1 cellular context compared by ENCODE assay signal in genomic region chr5:76537073-76537543, GRCh38.
A peak's percentile ranks its signal among the peaks of the same experiment; 100 is the strongest.
TF ChIP-seq lines count a peak whose summit lies in the region.

No MANE protein-coding gene starts in this region.

TF ChIP-seq in HepG2, 621 proteins besides CTCF, POLR2A, EP300 and RAD21 (continued from another document and continues in another):
- TF ChIP-seq ZBTB43 (CRISPR knock-in tag; conservative IDR thresholded peaks at IDR 0.05) (peak; percentile 54; the same call in 1 of the 2 replicates), MAFF (IDR thresholded peaks at IDR 0.05; ENCODE audit: low read depth, low read length) (peak; percentile 80), PBX2 (CRISPR knock-in tag; IDR thresholded peaks at IDR 0.05) (no peak), ZC3H13 (CRISPR knock-in tag; IDR thresholded peaks at IDR 0.05) (no peak), SP5 (CRISPR knock-in tag; IDR thresholded peaks at IDR 0.05; ENCODE audit: borderline replicate concordance, low read depth) (no peak), SIX1 (CRISPR knock-in tag; IDR thresholded peaks at IDR 0.05; ENCODE audit: borderline replicate concordance) (peak; percentile 54; the same call in 1 of the 2 replicates), ZNF878 (CRISPR knock-in tag; IDR thresholded peaks at IDR 0.05) (peak; percentile 30; the same call in 1 of the 2 replicates), TBL1XR1 (IDR thresholded peaks at IDR 0.05; ENCODE audit: borderline replicate concordance, low read length, partially characterized antibody) (peak; percentile 20), ATF1 (CRISPR knock-in tag; IDR thresholded peaks at IDR 0.05) (0 out of 2 replicates have a peak, but pooled peaks have one; percentile 43), FOXA3 (CRISPR knock-in tag; IDR thresholded peaks at IDR 0.05) (0 out of 2 replicates have a peak, but pooled peaks have one; percentile 25), ZNF570 (CRISPR knock-in tag; IDR thresholded peaks at IDR 0.05; ENCODE audit: borderline replicate concordance) (no peak), CREM (IDR thresholded peaks at IDR 0.05) (peak; percentile 64; the same call in 1 of the 2 replicates), CREM (CRISPR knock-in tag; IDR thresholded peaks at IDR 0.05) (no peak), REST (IDR thresholded peaks at IDR 0.05; ENCODE audit: borderline replicate concordance in 1 of 2, low read depth in 1 of 2, low read length in 2 of 2) (peak in 1 of 2 experiments; percentile 30; a peak in 1 of 4 replicates), SOX6 (IDR thresholded peaks at IDR 0.05) (no peak), SOX6 (CRISPR knock-in tag; IDR thresholded peaks at IDR 0.05) (peak; percentile 95), RXRB (CRISPR knock-in tag; IDR thresholded peaks at IDR 0.05; ENCODE audit: borderline replicate concordance) (peak; percentile 35; the same call in 1 of the 2 replicates), ZNF280D (CRISPR knock-in tag; IDR thresholded peaks at IDR 0.05) (0 out of 2 replicates have a peak, but pooled peaks have one; percentile 29), PHF21A (CRISPR knock-in tag; IDR thresholded peaks at IDR 0.05) (peak; percentile 58; the same call in 1 of the 2 replicates), RCOR2 (CRISPR knock-in tag; IDR thresholded peaks at IDR 0.05) (peak; percentile 51; the same call in 1 of the 2 replicates), NCOR1 (IDR thresholded peaks at IDR 0.05; ENCODE audit: borderline replicate concordance, low read length) (peak; percentile 98), PAXIP1 (CRISPR knock-in tag; conservative IDR thresholded peaks at IDR 0.05) (peak; percentile 87), FOSL1 (CRISPR knock-in tag; IDR thresholded peaks at IDR 0.05; ENCODE audit: borderline replicate concordance) (peak; percentile 51; the same call in 1 of the 2 replicates), HNF4G (IDR thresholded peaks at IDR 0.05; ENCODE audit: borderline replicate concordance, low read depth, low read length) (peak; percentile 88), HNF4G (CRISPR knock-in tag; IDR thresholded peaks at IDR 0.05; ENCODE audit: borderline replicate concordance, low read depth) (no peak), TFDP2 (CRISPR knock-in tag; IDR thresholded peaks at IDR 0.05) (no peak), FOXP1 (IDR thresholded peaks at IDR 0.05) (no peak), FOXP1 (CRISPR knock-in tag; IDR thresholded peaks at IDR 0.05) (peak; percentile 51; the same call in 1 of the 2 replicates), ARID5B (CRISPR knock-in tag; IDR thresholded peaks at IDR 0.05) (peak; percentile 81), ZNF362 (CRISPR knock-in tag; IDR thresholded peaks at IDR 0.05; ENCODE audit: borderline replicate concordance) (peak; percentile 92), REPIN1 (CRISPR knock-in tag; IDR thresholded peaks at IDR 0.05; ENCODE audit: borderline replicate concordance, low read depth) (peak; percentile 37; the same call in 1 of the 2 replicates), TOPORS (CRISPR knock-in tag; IDR thresholded peaks at IDR 0.05) (no peak), ZNF672 (CRISPR knock-in tag; IDR thresholded peaks at IDR 0.05) (no peak), MEF2D (CRISPR knock-in tag; IDR thresholded peaks at IDR 0.05) (0 out of 2 replicates have a peak, but pooled peaks have one; percentile 25), FOXP4 (CRISPR knock-in tag; IDR thresholded peaks at IDR 0.05) (peak; percentile 61; the same call in 1 of the 2 replicates), SOX13 (IDR thresholded peaks at IDR 0.05) (peak; percentile 64), SOX13 (CRISPR knock-in tag; conservative IDR thresholded peaks at IDR 0.05 in 1 of 2, IDR thresholded peaks at IDR 0.05 in 1 of 2) (peak in 1 of 2 experiments; percentile 96; a peak in 2 of 4 replicates)
